8 cellular contexts compared by ENCODE assay signal in genomic region chr16:71526111-71526998, GRCh38. TPM values are rescaled to one million over a fixed set of nuclear protein-coding genes. Genes with fewer than 3 reads are reported as not detected.
DNase-seq lines count a peak whose midpoint lies in the region; ATAC-seq and TF ChIP-seq lines count a peak whose summit lies in the region.

TSS of gene CHST4 (plus strand) at chr16:71526426. CDS start at chr16:71536678, 10,252 bp downstream.

- ATAC-seq in HG03095 (IDR thresholded peaks at IDR 0.05; ENCODE audit: unreplicated experiment) (peak; percentile 74), HG03196 (IDR thresholded peaks at IDR 0.05; ENCODE audit: unreplicated experiment) (no peak), left ventricle myocardium superior (no peak)

- H3K4me3 ChIP-seq in AG04450 (ENCODE audit: low read depth, low read length) (no peak within 1 kb of the TSS), SJCRH30 (peak within 1 kb of the TSS; percentile 37), iPS-18c (ENCODE audit: insufficient read depth, low read depth, low read length) (peak within 1 kb of the TSS; percentile 40; the same call in 1 of the 2 replicates)

- POLR2A ChIA-PET in AG04450 (lab: Yijun Ruan, JAX), result no interaction called here

- DNase-seq in AG04450 (ENCODE audit: low read depth, low spot score), result peak; percentile 27
- DNase-seq in SJCRH30, result peak; percentile 72 to 75
- no peak for DNase-seq in inferior parietal cortex (ENCODE audit: extremely low spot score)
- no peak for DNase-seq in activated effector memory CD4-positive, alpha-beta T cell treated with Interleukin-2 at 50 U/mL for 16 hours
- no peak for DNase-seq in left ventricle myocardium superior

- CTCF ChIA-PET in AG04450 (lab: Charles Lee), result interaction anchor here (1.1 to 1.3 kb wide), 2 partner anchors 12 to 26 kb away, joined by 4 to 6 read pairs; no protein-coding TSS in a partner anchor

- H3K36me3 ChIP-seq in SJCRH30, result no peaks in the 10 kb centered on the region

- no peaks in the 10 kb centered on the region for H3K27me3 ChIP-seq in AG04450 (ENCODE audit: control insufficient read depth, insufficient read depth, low read length)
- H3K27me3 ChIP-seq in SJCRH30, result no peaks in the 10 kb centered on the region

- no peak for TF ChIP-seq CTCF in AG04450 (IDR thresholded peaks at IDR 0.05; ENCODE audit: low read depth, low read length)

- H3K4me1 ChIP-seq in SJCRH30, result peaks cover 28% of the 10 kb centered on the region

- H3K27ac ChIP-seq in AG04450 (ENCODE audit: low read depth, low read length) (no peak within 1 kb of the TSS), SJCRH30 (peak within 1 kb of the TSS; percentile 86)

- no peaks in the 10 kb centered on the region for H3K9me3 ChIP-seq in AG04450 (ENCODE audit: control insufficient read depth, insufficient read depth, low read length)
- no peaks in the 10 kb centered on the region for H3K9me3 ChIP-seq in SJCRH30 (replicated peaks)
- no peaks in the 10 kb centered on the region for H3K9me3 ChIP-seq in iPS-18c (ENCODE audit: control insufficient read depth, insufficient read depth, low read length)

- intact Hi-C loops in left ventricle myocardium superior (cut with micrococcal nuclease), result no loop called here

RNA-seq across cellular contexts. Expression of gene CHST4, which starts in this region (rescaled TPM):
- not detected in 2 replicates for polyA plus RNA-seq in AG04450 (2011; rRNA removed)
- not detected in 2 replicates for polyA minus RNA-seq in AG04450 (2011; rRNA and poly(A)+ RNA removed)
- total RNA-seq in SJCRH30 (2014; rRNA removed; shearing (Covaris generic)), result 0.61 and 0.71 TPM in 2 replicates
- total RNA-seq in left ventricle myocardium superior, result not detected

Comparison
In these comparisons a context has a peak if more than half of its experiments do, and no peak if none do; other contexts are left out.
1. Peak in DNase-seq in AG04450; RNA of the gene not detected or under 1 TPM.
2. Peak in DNase-seq, H3K4me3 ChIP-seq and H3K27ac ChIP-seq in SJCRH30; RNA of the gene not detected or under 1 TPM.